ENCODE assay signal across 14 cellular contexts in the genomic region with DNA sequence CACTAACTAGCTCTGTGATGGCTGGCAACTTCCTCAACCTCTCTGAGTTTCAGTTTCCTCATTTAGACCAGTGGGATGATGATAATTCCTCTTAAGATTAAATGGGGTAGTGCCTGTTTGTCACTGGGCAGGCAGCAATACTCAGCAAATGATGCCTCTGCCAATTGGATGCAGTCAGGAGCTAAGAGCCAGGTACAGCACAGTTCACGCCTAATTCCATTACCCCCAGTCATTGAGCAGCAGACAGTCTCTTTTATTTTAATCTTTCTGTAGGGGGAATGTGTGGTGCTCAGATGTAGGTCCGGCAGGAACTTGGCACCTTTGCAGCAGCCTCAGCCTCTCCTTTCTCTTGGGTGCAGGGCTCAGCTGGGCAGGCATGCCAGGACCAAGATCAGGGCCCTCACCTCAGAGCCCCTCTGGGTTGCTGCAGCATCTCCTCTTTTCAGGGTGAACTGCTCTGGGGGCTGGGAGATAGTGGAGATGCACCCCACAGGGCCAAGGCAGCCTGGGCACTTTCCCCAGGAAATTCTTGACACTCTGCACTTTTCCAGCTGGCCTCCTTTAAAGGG.
DNase-seq lines count a peak whose midpoint lies in the region; ATAC-seq and TF ChIP-seq lines count a peak whose summit lies in the region.
"Had no signal": no experiment of that assay in that cellular context is flagged by ENCODE, and none has a peak within 500 bp of the region (broad histone marks: within the 10 kb centered on the region; RNA-seq: fewer than 3 reads in every experiment).

No MANE protein-coding gene starts in this region.

- CTCF ChIA-PET in activated CD8-positive, alpha-beta memory T cell treated with anti-CD3 and anti-CD28 coated beads, Interleukin-2, amount 10 ng/mL, durations not matched to agents 7 days and 5 days (lab: Charles Lee) = no interaction called here
- CTCF ChIA-PET in activated naive CD4-positive, alpha-beta T cell treated with anti-CD3 and anti-CD28 coated beads, Interleukin-2, amount 10 ng/mL, durations not matched to agents 7 days and 5 days (lab: Charles Lee) = interaction anchor here (0.8 to 1.1 kb wide), 2 partner anchors 9 to 34 kb away, joined by 3 to 4 read pairs; no protein-coding TSS in a partner anchor

- intact Hi-C loops in testis (cut with DNase I; ENCODE audit: low total_unique reads) = no loop called here

- no peaks in the 10 kb centered on the region for H3K4me1 Mint-ChIP-seq in activated CD8-positive, alpha-beta memory T cell treated with anti-CD3 and anti-CD28 coated beads, Interleukin-2, amount 10 ng/mL, durations not matched to agents 7 days and 5 days
- no peaks in the 10 kb centered on the region for H3K4me1 Mint-ChIP-seq in activated naive CD4-positive, alpha-beta T cell treated with anti-CD3 and anti-CD28 coated beads, Interleukin-2, amount 10 ng/mL, durations not matched to agents 7 days and 5 days

- H3K27me3 Mint-ChIP-seq in activated CD8-positive, alpha-beta memory T cell treated with anti-CD3 and anti-CD28 coated beads, Interleukin-2, amount 10 ng/mL, durations not matched to agents 7 days and 5 days = peaks cover 20% of the 10 kb centered on the region
- H3K27me3 Mint-ChIP-seq in activated naive CD4-positive, alpha-beta T cell treated with anti-CD3 and anti-CD28 coated beads, Interleukin-2, amount 10 ng/mL, durations not matched to agents 7 days and 5 days = peaks cover 51% of the 10 kb centered on the region

- no peak for TF ChIP-seq POLR2A in testis (IDR thresholded peaks at IDR 0.05)

- no peaks in the 10 kb centered on the region for H3K9me3 ChIP-seq in testis
- H3K9me3 ChIP-seq: BLaER1 had no signal

- no peaks in the 10 kb centered on the region for H3K36me3 ChIP-seq in testis (ENCODE audit: low read depth, missing control alignments)
- H3K36me3 ChIP-seq: BLaER1 had no signal

- 63 to 81% methylated on average over 2 of the region's 2 CpGs for WGBS in testis, 2 donors

- H3K27ac ChIP-seq in coronary artery (no peak overlapping the region), testis (no peak overlapping the region)
- H3K27ac ChIP-seq: BLaER1 had no signal

- no peaks in the 10 kb centered on the region for H3K27me3 ChIP-seq in testis
- H3K27me3 ChIP-seq: BLaER1 had no signal

- H3K4me3 ChIP-seq in coronary artery (no peak overlapping the region), testis (no peak overlapping the region)
- H3K4me3 ChIP-seq: BLaER1 had no signal

- peak; percentile 7 for DNase-seq in activated CD8-positive, alpha-beta memory T cell treated with anti-CD3 and anti-CD28 coated beads, Interleukin-2, amount 50 U/mL, for 48 hours
- no peak for DNase-seq in activated CD8-positive, alpha-beta memory T cell treated with anti-CD3 and anti-CD28 coated beads, Interleukin-2, amount 10 ng/mL, durations not matched to agents 7 days and 5 days
- DNase-seq in NCI-H82 treated with DMSO at 0.1 percent for 48 hours (lab: John Stamatoyannopoulos, UW; ENCODE audit: unreplicated experiment) (peak; percentile 31), coronary artery (ENCODE audit: low spot score) (peak; percentile 43), testis (peak; percentile 5), superior temporal gyrus (ENCODE audit: extremely low spot score) (no peak), foreskin melanocyte (no peak)
- no peak for DNase-seq in activated naive CD4-positive, alpha-beta T cell treated with anti-CD3 and anti-CD28 coated beads, Interleukin-2, amount 10 ng/mL, durations not matched to agents 7 days and 5 days
- DNase-seq: EL, HCEC 1CT, NCI-H1417 treated with DMSO at 0.1 percent for 48 hours, NCI-H1930, NCI-H748 treated with DMSO at 0.1 percent for 48 hours had no signal

- peaks cover 9% of the 10 kb centered on the region for H3K4me1 ChIP-seq in testis

- ATAC-seq in activated CD8-positive, alpha-beta memory T cell treated with anti-CD3 and anti-CD28 coated beads, Interleukin-2, amount 10 ng/mL, durations not matched to agents 7 days and 5 days = no peak

- H3K27ac Mint-ChIP-seq in activated CD8-positive, alpha-beta memory T cell treated with anti-CD3 and anti-CD28 coated beads, Interleukin-2, amount 10 ng/mL, durations not matched to agents 7 days and 5 days = no peak overlapping the region
- H3K27ac Mint-ChIP-seq in activated naive CD4-positive, alpha-beta T cell treated with anti-CD3 and anti-CD28 coated beads, Interleukin-2, amount 10 ng/mL, durations not matched to agents 7 days and 5 days = no peak overlapping the region

- H3K4me3 Mint-ChIP-seq in activated CD8-positive, alpha-beta memory T cell treated with anti-CD3 and anti-CD28 coated beads, Interleukin-2, amount 10 ng/mL, durations not matched to agents 7 days and 5 days = no peak overlapping the region
- no peak overlapping the region for H3K4me3 Mint-ChIP-seq in activated naive CD4-positive, alpha-beta T cell treated with anti-CD3 and anti-CD28 coated beads, Interleukin-2, amount 10 ng/mL, durations not matched to agents 7 days and 5 days

- no peaks in the 10 kb centered on the region for H3K36me3 Mint-ChIP-seq in activated CD8-positive, alpha-beta memory T cell treated with anti-CD3 and anti-CD28 coated beads, Interleukin-2, amount 10 ng/mL, durations not matched to agents 7 days and 5 days
- H3K36me3 Mint-ChIP-seq in activated naive CD4-positive, alpha-beta T cell treated with anti-CD3 and anti-CD28 coated beads, Interleukin-2, amount 10 ng/mL, durations not matched to agents 7 days and 5 days = no peaks in the 10 kb centered on the region

- TF ChIP-seq CTCF in coronary artery (IDR thresholded peaks at IDR 0.05) (no peak), testis (IDR thresholded peaks at IDR 0.05) (no peak)

- H3K9me3 Mint-ChIP-seq in activated CD8-positive, alpha-beta memory T cell treated with anti-CD3 and anti-CD28 coated beads, Interleukin-2, amount 10 ng/mL, durations not matched to agents 7 days and 5 days (ENCODE audit: low read depth) = no peaks in the 10 kb centered on the region
- no peaks in the 10 kb centered on the region for H3K9me3 Mint-ChIP-seq in activated naive CD4-positive, alpha-beta T cell treated with anti-CD3 and anti-CD28 coated beads, Interleukin-2, amount 10 ng/mL, durations not matched to agents 7 days and 5 days

Comparison
In these comparisons a context has a peak if more than half of its experiments do, and no peak if none do; other contexts are left out.
1. DNase-seq: peak in activated CD8-positive, alpha-beta memory T cell treated with anti-CD3 and anti-CD28 coated beads, Interleukin-2, amount 50 U/mL, for 48 hours (single experiment), NCI-H82 treated with DMSO at 0.1 percent for 48 hours (single experiment), coronary artery (single experiment) and testis (single experiment); none in activated CD8-positive, alpha-beta memory T cell treated with anti-CD3 and anti-CD28 coated beads, Interleukin-2, amount 10 ng/mL, durations not matched to agents 7 days and 5 days (single experiment), superior temporal gyrus (single experiment), activated naive CD4-positive, alpha-beta T cell treated with anti-CD3 and anti-CD28 coated beads, Interleukin-2, amount 10 ng/mL, durations not matched to agents 7 days and 5 days (single experiment) and foreskin melanocyte (single experiment).